In the genomic region with DNA sequence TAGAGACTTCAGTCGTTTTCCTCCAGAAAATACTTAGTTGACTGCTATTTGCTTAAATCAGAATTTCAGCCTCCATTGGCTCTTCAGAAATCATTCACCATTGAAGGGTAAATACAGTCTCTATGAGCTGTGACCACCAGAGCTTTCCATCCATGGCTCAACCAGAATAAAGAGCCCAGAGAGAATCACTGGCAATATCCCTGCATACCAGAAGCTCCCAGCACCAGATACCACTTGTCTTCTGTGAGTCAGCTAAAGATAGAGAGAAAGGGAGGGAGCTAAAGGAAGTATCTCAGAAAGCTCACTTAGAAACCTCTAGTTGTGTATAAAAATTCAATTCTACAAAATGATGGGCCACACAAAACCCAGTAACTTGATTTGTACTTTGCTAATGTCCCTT, we compare ENCODE assay signal across 2 cellular contexts.
TF ChIP-seq lines count a peak whose summit lies in the region.

No MANE protein-coding gene starts in this region.

TF ChIP-seq in IMR-90, 13 proteins besides CTCF, POLR2A, EP300 and RAD21:
- TF ChIP-seq BHLHE40 (IDR thresholded peaks at IDR 0.05; ENCODE audit: low read depth, low read length), result no peak
- TF ChIP-seq MAFK (IDR thresholded peaks at IDR 0.05; ENCODE audit: low read depth, low read length), result no peak
- no peak for TF ChIP-seq RFX5 (IDR thresholded peaks at IDR 0.05; ENCODE audit: low read depth, low read length)
- no peak for TF ChIP-seq MXI1 (IDR thresholded peaks at IDR 0.05; ENCODE audit: borderline replicate concordance, low read depth, low read length)
- no peak for TF ChIP-seq RCOR1 (IDR thresholded peaks at IDR 0.05; ENCODE audit: insufficient replicate concordance, low read length)

TF ChIP-seq in HEK293T, 16 proteins besides CTCF, POLR2A, EP300 and RAD21:
- TF ChIP-seq ELF4 (IDR thresholded peaks at IDR 0.05) (no peak), HDGF (IDR thresholded peaks at IDR 0.05; ENCODE audit: borderline replicate concordance) (no peak), TARDBP (IDR thresholded peaks at IDR 0.05) (no peak), SP1 (IDR thresholded peaks at IDR 0.05) (no peak), LEF1 (IDR thresholded peaks at IDR 0.05; ENCODE audit: borderline replicate concordance) (no peak), ZNF384 (IDR thresholded peaks at IDR 0.05) (no peak), L3MBTL2 (conservative IDR thresholded peaks at IDR 0.05) (no peak)
